Comparison of ENCODE assay signal across 9 cellular contexts in genomic region chrX:71107762-71108360, GRCh38. TPM values are rescaled to one million over a fixed set of nuclear protein-coding genes. Genes with fewer than 3 reads are reported as not detected.
DNase-seq lines count a peak whose midpoint lies in the region; ATAC-seq and TF ChIP-seq lines count a peak whose summit lies in the region.
"Had no signal": no experiment of that assay in that cellular context is flagged by ENCODE, and none has a peak within 500 bp of the region (broad histone marks: within the 10 kb centered on the region; RNA-seq: fewer than 3 reads in every experiment).

No MANE protein-coding gene starts in this region.

- H3K9me3 Mint-ChIP-seq in activated naive CD8-positive, alpha-beta T cell treated with anti-CD3 and anti-CD28 coated beads for 36 hours: no peaks in the 10 kb centered on the region
- peaks cover 24% of the 10 kb centered on the region for H3K9me3 Mint-ChIP-seq in progenitor cell of endocrine pancreas (ENCODE audit: low read depth)

- peak overlapping the region in 1 of 4 donors; percentile 42 for H3K27ac ChIP-seq in Peyer's patch
- H3K27ac ChIP-seq: coronary artery had no signal

- ATAC-seq in HG03039 (IDR thresholded peaks at IDR 0.05; ENCODE audit: unreplicated experiment): no peak

- no peaks in the 10 kb centered on the region for H3K9me3 ChIP-seq in Peyer's patch

- TF ChIP-seq CTCF in Peyer's patch (IDR thresholded peaks at IDR 0.05): no peak
- no peak for TF ChIP-seq CTCF in progenitor cell of endocrine pancreas (IDR thresholded peaks at IDR 0.05; ENCODE audit: unreplicated experiment)

- intact Hi-C loops in posterior vena cava (cut with DNase I): no loop called here

- H3K36me3 Mint-ChIP-seq in activated naive CD8-positive, alpha-beta T cell treated with anti-CD3 and anti-CD28 coated beads for 36 hours: peaks cover 72% of the 10 kb centered on the region
- H3K36me3 Mint-ChIP-seq in progenitor cell of endocrine pancreas (ENCODE audit: insufficient read depth): no peaks in the 10 kb centered on the region

- peaks cover 48% of the 10 kb centered on the region for H3K4me1 Mint-ChIP-seq in activated naive CD8-positive, alpha-beta T cell treated with anti-CD3 and anti-CD28 coated beads for 36 hours
- H3K4me1 Mint-ChIP-seq in progenitor cell of endocrine pancreas (ENCODE audit: low read depth): peaks cover 29% of the 10 kb centered on the region

- peaks cover 0 to 12% (median 3%) of the 10 kb centered on the region in 4 donors for H3K4me1 ChIP-seq in Peyer's patch

- peak in 57 of 76 experiments; percentile 0 to 60 (median 20) for DNase-seq in HUDEP-2 (lab: John Stamatoyannopoulos, UW; ENCODE audit: unreplicated experiment in 76 of 76)
- DNase-seq in Peyer's patch: peak in 2 of 3 donors; percentile 50 to 59
- peak; percentile 30 for DNase-seq in activated naive CD8-positive, alpha-beta T cell treated with anti-CD3 and anti-CD28 coated beads for 36 hours
- DNase-seq in progenitor cell of endocrine pancreas (ENCODE audit: low spot score, unreplicated experiment): no peak
- no peak for DNase-seq in posterior vena cava (ENCODE audit: low spot score)
- no peak for DNase-seq in D341Med (ENCODE audit: low spot score)
- DNase-seq in NCI-H1092 treated with DMSO at 0.1 percent for 48 hours (lab: John Stamatoyannopoulos, UW): no peak

- peak overlapping the region; percentile 96 for H3K27ac Mint-ChIP-seq in activated naive CD8-positive, alpha-beta T cell treated with anti-CD3 and anti-CD28 coated beads for 36 hours
- H3K27ac Mint-ChIP-seq in progenitor cell of endocrine pancreas: peak overlapping the region; percentile 79

- peak overlapping the region; percentile 99 for H3K4me3 Mint-ChIP-seq in activated naive CD8-positive, alpha-beta T cell treated with anti-CD3 and anti-CD28 coated beads for 36 hours
- no peak overlapping the region for H3K4me3 Mint-ChIP-seq in progenitor cell of endocrine pancreas (ENCODE audit: low read depth)

- TF ChIP-seq POLR2A in Peyer's patch (IDR thresholded peaks at IDR 0.05): no peak

- H3K4me3 ChIP-seq in Peyer's patch: no peak overlapping the region
- H3K4me3 ChIP-seq: coronary artery had no signal

- H3K27me3 ChIP-seq in Peyer's patch: no peaks in the 10 kb centered on the region

- no peaks in the 10 kb centered on the region for H3K27me3 Mint-ChIP-seq in activated naive CD8-positive, alpha-beta T cell treated with anti-CD3 and anti-CD28 coated beads for 36 hours
- H3K27me3 Mint-ChIP-seq in progenitor cell of endocrine pancreas: no peaks in the 10 kb centered on the region

- no peaks in the 10 kb centered on the region for H3K36me3 ChIP-seq in Peyer's patch

RNA-seq across cellular contexts. Expression of gene CXorf65, which starts 1.3 kb away (rescaled TPM):
- total RNA-seq in Peyer's patch: not detected
- total RNA-seq in activated naive CD8-positive, alpha-beta T cell treated with anti-CD3 and anti-CD28 coated beads for 36 hours: 10 to 100 TPM in 1 of 2 experiments, 1 to 10 TPM in 1; 6.7 to 10.4 TPM
- not detected in 2 replicates for total RNA-seq in progenitor cell of endocrine pancreas
- not detected for total RNA-seq in posterior vena cava

RNA-seq across cellular contexts. Expression of gene IL2RG, which starts 3.5 kb away (rescaled TPM):
- 100 to 1,000 TPM in 1 of 4 donors, 10 to 100 TPM in 3; 18.2 to 222 (median 62.2) TPM for total RNA-seq in Peyer's patch
- total RNA-seq in activated naive CD8-positive, alpha-beta T cell treated with anti-CD3 and anti-CD28 coated beads for 36 hours: 100 to 1,000 TPM; 231 to 241 TPM
- 0.16 and 0.41 TPM in 2 replicates for total RNA-seq in progenitor cell of endocrine pancreas
- total RNA-seq in posterior vena cava: 1 to 10 TPM; 2.6 to 4.8 TPM

RNA-seq across cellular contexts. Expression of gene MED12, which starts 10.5 kb away (rescaled TPM):
- total RNA-seq in Peyer's patch: 10 to 100 TPM; 38.5 to 87.0 (median 67.5) TPM
- 10 to 100 TPM; 43.4 to 46.4 TPM for total RNA-seq in activated naive CD8-positive, alpha-beta T cell treated with anti-CD3 and anti-CD28 coated beads for 36 hours
- 106 and 123 TPM in 2 replicates for total RNA-seq in progenitor cell of endocrine pancreas
- total RNA-seq in posterior vena cava: 10 to 100 TPM; 29.2 to 33.0 TPM

RNA-seq across cellular contexts. Expression of gene FOXO4, which starts 12.2 kb away (rescaled TPM):
- 10 to 100 TPM; 14.0 to 39.8 (median 28.4) TPM for total RNA-seq in Peyer's patch
- total RNA-seq in activated naive CD8-positive, alpha-beta T cell treated with anti-CD3 and anti-CD28 coated beads for 36 hours: 1 to 10 TPM; 6.0 to 7.8 TPM
- 35.1 and 41.0 TPM in 2 replicates for total RNA-seq in progenitor cell of endocrine pancreas
- 10 to 100 TPM; 21.5 to 26.7 TPM for total RNA-seq in posterior vena cava

RNA-seq across cellular contexts. Expression of gene NLGN3, which starts 36.8 kb away (rescaled TPM):
- total RNA-seq in Peyer's patch (1 to 10 TPM in 2 of 4 donors, not detected in 2; 1.1 to 1.6 TPM), progenitor cell of endocrine pancreas (5.9 and 7.8 TPM in 2 replicates), posterior vena cava (1 to 10 TPM in 1 of 2 donors, under 1 TPM in 1; 0.67 to 2.3 TPM)
- total RNA-seq in activated naive CD8-positive, alpha-beta T cell treated with anti-CD3 and anti-CD28 coated beads for 36 hours: under 1 TPM; 0.41 to 0.58 TPM

Comparison
In these comparisons a context has a peak if more than half of its experiments do, and no peak if none do; other contexts are left out.
1. DNase-seq: peak in HUDEP-2 (57 of 76), Peyer's patch (2 of 3) and activated naive CD8-positive, alpha-beta T cell treated with anti-CD3 and anti-CD28 coated beads for 36 hours (single experiment); none in progenitor cell of endocrine pancreas (single experiment), posterior vena cava (single experiment), D341Med (single experiment) and NCI-H1092 treated with DMSO at 0.1 percent for 48 hours (single experiment).